Comparison of ENCODE assay signal across 8 cellular contexts in the genomic region with DNA sequence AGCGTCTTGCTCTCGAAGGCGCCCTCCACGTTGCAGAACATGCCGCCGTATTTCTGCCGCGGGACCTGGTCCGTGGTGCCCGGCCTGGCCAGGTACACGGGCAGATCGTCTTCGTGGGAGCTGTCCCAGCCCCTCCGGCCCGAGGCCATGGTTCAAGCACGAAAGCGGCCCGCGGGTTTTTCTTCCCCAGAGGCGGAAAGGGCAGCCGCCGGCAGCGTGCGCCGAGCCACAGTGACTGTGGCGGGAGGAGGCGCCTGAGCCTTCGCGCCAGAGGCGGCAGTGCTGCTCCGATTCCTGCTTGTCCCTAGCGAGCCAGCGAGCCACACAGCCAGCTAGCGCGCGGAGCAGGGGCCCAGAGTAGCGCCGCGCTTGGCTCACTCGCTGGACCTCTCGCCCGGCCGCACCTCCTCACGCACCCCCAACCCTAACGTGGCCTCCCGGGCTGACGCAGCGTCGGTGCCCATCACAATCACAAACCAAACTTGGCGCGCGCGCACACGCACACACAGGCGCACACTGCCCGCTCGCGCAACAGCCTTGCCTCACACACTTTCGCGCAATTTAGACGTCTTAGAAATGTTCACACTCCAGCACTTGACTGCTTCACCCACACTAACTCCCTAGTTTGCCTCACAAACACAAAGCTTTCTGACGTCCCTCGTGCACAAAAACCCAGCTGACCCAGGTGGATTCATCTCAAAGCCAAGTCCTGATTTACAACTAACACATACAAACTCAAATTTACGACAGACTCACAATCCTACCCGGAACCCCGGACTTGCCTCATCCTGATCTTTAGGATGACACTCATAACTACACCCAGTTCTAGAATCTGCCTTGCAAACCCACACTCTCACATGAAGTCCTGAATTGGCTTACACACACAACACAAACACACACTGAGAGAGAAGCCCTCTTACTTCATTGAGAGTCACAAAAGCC. TPM values are rescaled to one million over a fixed set of nuclear protein-coding genes. Genes with fewer than 3 reads are reported as not detected.
DNase-seq lines count a peak whose midpoint lies in the region; ATAC-seq and TF ChIP-seq lines count a peak whose summit lies in the region.

A gene (minus strand): TSS at position 359 of the 942 bp plus-strand sequence. CDS start 210 bp downstream, at position 149.

- no peaks in the 10 kb centered on the region for H3K79me1 ChIP-seq in mesendoderm (ENCODE audit: low read length)

- no peak within 1 kb of the TSS for H4K5ac ChIP-seq in mesendoderm (ENCODE audit: low read length)

- H2AK5ac ChIP-seq in mesendoderm (ENCODE audit: low read length), result no peak within 1 kb of the TSS

- H2BK15ac ChIP-seq in mesendoderm (replicated peaks; ENCODE audit: low read depth), result no peak within 1 kb of the TSS

- H3K9ac ChIP-seq in mesendoderm (ENCODE audit: low read length), result peak within 1 kb of the TSS; percentile 84

- H3K4ac ChIP-seq in mesendoderm (ENCODE audit: low read depth, low read length), result no peak within 1 kb of the TSS

- no peaks in the 10 kb centered on the region for H3K36me3 ChIP-seq in esophagus (ENCODE audit: control insufficient read depth in 2 of 2, insufficient read depth in 2 of 2, low read length in 1 of 2)
- H3K36me3 ChIP-seq in mesendoderm (ENCODE audit: control insufficient read depth, insufficient read depth, low read length), result no peaks in the 10 kb centered on the region
- H3K36me3 ChIP-seq in thoracic aorta, result no peaks in the 10 kb centered on the region

- H2BK120ac ChIP-seq in mesendoderm (ENCODE audit: low read depth, low read length), result no peak within 1 kb of the TSS

- H4K8ac ChIP-seq in mesendoderm (ENCODE audit: low read depth, low read length), result no peak within 1 kb of the TSS

- DNase-seq in COLO668 (lab: John Stamatoyannopoulos, UW; ENCODE audit: unreplicated experiment) (peak; percentile 81), SK-MEL-5 (ENCODE audit: low read depth, low spot score) (peak; percentile 58), mesendoderm (peak; percentile 84), thoracic aorta (ENCODE audit: low spot score) (peak; percentile 28)

- H3K4me3 ChIP-seq in esophagus (ENCODE audit: low read depth in 1 of 2, low read length in 2 of 2) (peak within 1 kb of the TSS; percentile 44 to 64), mesendoderm (ENCODE audit: low read length) (peak within 1 kb of the TSS; percentile 70), thoracic aorta (peak within 1 kb of the TSS; percentile 88)

- in situ Hi-C loops in SK-MEL-5 (cut with HindIII; ENCODE audit: low pct_unique_long_range_greater_than_20kb, low sequenced_read_pairs), result no loop called here

- peak within 1 kb of the TSS; percentile 100 for H3K23ac ChIP-seq in mesendoderm (ENCODE audit: low read length)

- peak within 1 kb of the TSS; percentile 10 for H3K18ac ChIP-seq in mesendoderm (ENCODE audit: low read length)

- 2 to 3% methylated on average over 64 to 66 of the region's 66 CpGs for WGBS in esophagus, 2 donors
- no CpG with 5 or more reads among the region's 66 CpGs for WGBS in mesendoderm (ENCODE audit: extremely low coverage, insufficient coverage, low lambda C conversion rate)

- no peaks in the 10 kb centered on the region for H3K9me3 ChIP-seq in esophagus (ENCODE audit: control insufficient read depth in 2 of 2, insufficient read depth in 1 of 2, low read depth in 1 of 2, low read length in 1 of 2)
- H3K9me3 ChIP-seq in thoracic aorta, result no peaks in the 10 kb centered on the region

- peak within 1 kb of the TSS; percentile 93 for H3K56ac ChIP-seq in mesendoderm (ENCODE audit: low read length)

- H3K27me3 ChIP-seq in esophagus (ENCODE audit: control insufficient read depth in 1 of 2, insufficient read depth in 2 of 2, low read length in 2 of 2) (no peaks in the 10 kb centered on the region), mesendoderm (ENCODE audit: insufficient read depth, low read length, poor library complexity) (no peaks in the 10 kb centered on the region), thoracic aorta (replicated peaks; ENCODE audit: insufficient read depth) (no peaks in the 10 kb centered on the region)

- H2BK5ac ChIP-seq in mesendoderm (ENCODE audit: low read length), result peak within 1 kb of the TSS; percentile 52

- peak; percentile 61 for ATAC-seq in HG03139 (IDR thresholded peaks at IDR 0.05; ENCODE audit: unreplicated experiment)
- peak; percentile 49 for ATAC-seq in thoracic aorta (ENCODE audit: insufficient number of reproducible peaks, low FRiP score, low read depth)
- ATAC-seq in HG03520 (IDR thresholded peaks at IDR 0.05; ENCODE audit: unreplicated experiment), result no peak
- ATAC-seq in HG03457 (IDR thresholded peaks at IDR 0.05; ENCODE audit: unreplicated experiment), result no peak

- H3K4me2 ChIP-seq in mesendoderm (ENCODE audit: low read length), result peak within 1 kb of the TSS; percentile 85

- H3K27ac ChIP-seq in esophagus (ENCODE audit: low read depth in 2 of 2, low read length in 1 of 2) (peak within 1 kb of the TSS; percentile 69 to 80), mesendoderm (ENCODE audit: low read depth, low read length) (no peak within 1 kb of the TSS), thoracic aorta (peak within 1 kb of the TSS; percentile 76 to 81)

- peak; percentile 58 for TF ChIP-seq CTCF in thoracic aorta (IDR thresholded peaks at IDR 0.05)

- H3K4me1 ChIP-seq in esophagus (ENCODE audit: control insufficient read depth in 2 of 2, insufficient read depth in 2 of 2, low read length in 1 of 2), result peaks cover 0 to 4% of the 10 kb centered on the region in 2 donors
- peaks cover 1% of the 10 kb centered on the region for H3K4me1 ChIP-seq in mesendoderm (ENCODE audit: control insufficient read depth, low read depth, low read length)
- H3K4me1 ChIP-seq in thoracic aorta (ENCODE audit: control insufficient read depth in 1 of 2, low read depth in 2 of 2), result peaks cover 0 to 21% of the 10 kb centered on the region in 2 donors

- no peaks in the 10 kb centered on the region for H3K79me2 ChIP-seq in mesendoderm (ENCODE audit: control insufficient read depth, insufficient read depth, low read length)

RNA-seq across cellular contexts. Expression of the gene that starts here (rescaled TPM):
- 13.0 and 16.5 TPM in 2 replicates for total RNA-seq in SK-MEL-5 (2014; rRNA removed; shearing (Covaris generic))
- polyA plus RNA-seq in SK-MEL-5 (2015; cell fraction: cytosol; rRNA removed), result 29.4 and 37.7 TPM in 2 replicates
- 21.6 and 31.0 TPM in 2 replicates for polyA plus RNA-seq in SK-MEL-5 (2015; cell fraction: nucleus; rRNA removed)
- polyA plus RNA-seq in esophagus, result 10 to 100 TPM in 1 of 2 donors, 1 to 10 TPM in 1; 7.2 to 22.1 TPM
- 55.9 TPM for polyA plus RNA-seq in mesendoderm (2013, experiment 1 of 2)
- 57.0 TPM for polyA plus RNA-seq in mesendoderm (2013, experiment 2 of 2)
- total RNA-seq in thoracic aorta, result 100 to 1,000 TPM; 161 to 255 TPM

Comparison
In these comparisons a context has a peak if more than half of its experiments do, and no peak if none do; other contexts are left out.
1. DNase-seq: peak in every context shown above with its lines; median percentile 84 in mesendoderm; 81 in COLO668; 58 in SK-MEL-5; 28 in thoracic aorta.
2. ATAC-seq: peak in HG03139 (single experiment) and thoracic aorta (single experiment); none in HG03520 (single experiment) and HG03457 (single experiment).
3. Peak in every context shown above with its lines, with median percentiles within 50 percentile points of each other: H3K4me3 ChIP-seq.